Comparison of ENCODE assay signal across 22 cellular contexts in the genomic region with DNA sequence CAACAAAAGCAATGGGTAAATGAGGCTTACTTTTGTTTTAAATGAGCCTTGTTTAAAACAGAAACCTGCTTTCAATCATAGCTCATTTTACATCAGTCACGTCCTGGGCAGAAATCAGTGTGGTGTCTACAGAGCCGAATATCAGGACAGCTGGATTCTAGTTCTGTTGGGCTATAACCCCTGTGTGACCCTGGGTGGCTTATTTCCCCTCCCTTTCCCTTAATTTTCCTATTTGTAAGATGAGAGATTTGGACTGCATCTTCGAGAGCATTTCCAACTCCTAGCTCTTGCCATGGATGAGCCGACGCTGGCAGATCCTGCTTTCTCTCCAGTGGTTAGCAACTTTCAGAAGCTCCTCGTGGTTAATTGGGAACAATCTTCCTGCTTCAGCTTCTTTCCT.
DNase-seq lines count a peak whose midpoint lies in the region; ATAC-seq and TF ChIP-seq lines count a peak whose summit lies in the region.
"Had no signal": no experiment of that assay in that cellular context is flagged by ENCODE, and none has a peak within 500 bp of the region (broad histone marks: within the 10 kb centered on the region; RNA-seq: fewer than 3 reads in every experiment).

No MANE protein-coding gene starts in this region.

- ATAC-seq in DND-41 (ENCODE audit: insufficient read depth, low read depth) (no peak), HG03108 (IDR thresholded peaks at IDR 0.05; ENCODE audit: unreplicated experiment) (no peak), GM18520 (IDR thresholded peaks at IDR 0.05; ENCODE audit: unreplicated experiment) (no peak)
- ATAC-seq: K562 had no signal

- H3K4me3 ChIP-seq in DND-41 (ENCODE audit: low read depth in 1 of 2, low read length in 2 of 2), result no peak overlapping the region
- no peak overlapping the region for H3K4me3 ChIP-seq in suprapubic skin
- H3K4me3 ChIP-seq: K562, MG63, SJSA1 had no signal

- H3K4me2 ChIP-seq in DND-41 (ENCODE audit: insufficient read depth, low read length), result no peak overlapping the region
- no peak overlapping the region for H3K4me2 ChIP-seq in H9 (ENCODE audit: insufficient read depth, insufficient read length, low read length)

- no peak for DNase-seq in DND-41
- no peak for DNase-seq in H9
- DNase-seq in fibroblast of peridontal ligament (ENCODE audit: extremely low read depth), result peak; percentile 73
- DNase-seq in suprapubic skin (ENCODE audit: low spot score in 2 of 2), result no peak
- no peak for DNase-seq in DMS153 (lab: John Stamatoyannopoulos, UW)
- DNase-seq: BE2C; CD8-positive, alpha-beta memory T cell; DMS 273 treated with DMSO at 0.1 percent for 48 hours; Kasumi-1; NCI-H1105 treated with DMSO at 0.1 percent for 48 hours; NCI-H146; NCI-H1930; NCI-H2107; NCI-H446; NCI-H524 treated with DMSO at 0.1 percent for 48 hours; NCI-H774 had no signal

- H3K4me3 Mint-ChIP-seq in H9, result no peak overlapping the region
- H3K4me3 Mint-ChIP-seq: CD14-positive monocyte; CD8-positive, alpha-beta memory T cell had no signal

- no peak overlapping the region for H3K23ac ChIP-seq in H9 (ENCODE audit: insufficient read length, low read depth, low read length)

- peaks cover 14% of the 10 kb centered on the region in 2 experiments for H3K4me1 Mint-ChIP-seq in H9
- H3K4me1 Mint-ChIP-seq: CD8-positive, alpha-beta memory T cell had no signal

- H3K23me2 ChIP-seq in H9 (ENCODE audit: insufficient read length, low read depth, low read length, poor library complexity, severe bottlenecking), result no peaks in the 10 kb centered on the region

- H2AK5ac ChIP-seq in H9 (ENCODE audit: insufficient read length, low read length), result no peak overlapping the region

- H3T11ph ChIP-seq in H9 (ENCODE audit: low read length), result no peak overlapping the region

- H3K36me3 Mint-ChIP-seq in H9 (ENCODE audit: insufficient read depth in 1 of 3, low read depth in 3 of 3), result peaks cover 0 to 1% (median 0%) of the 10 kb centered on the region in 3 experiments; a peak in 1 of 7 replicates

- no peak overlapping the region for H3K14ac ChIP-seq in H9 (ENCODE audit: insufficient read depth, low read length)

- no peak overlapping the region for H3K18ac ChIP-seq in H9 (ENCODE audit: insufficient read length, low read depth, low read length)

- H3K9me3 Mint-ChIP-seq in H9, result peaks cover 0 to 2% of the 10 kb centered on the region in 2 experiments; a peak in 1 of 5 replicates

- H2BK15ac ChIP-seq in H9 (ENCODE audit: low read depth, low read length), result no peak overlapping the region

- no peak overlapping the region for H3K9ac ChIP-seq in DND-41 (ENCODE audit: low read depth, low read length)
- no peak overlapping the region for H3K9ac ChIP-seq in H9 (ENCODE audit: extremely low read depth, insufficient read length, low read length)

- no peak overlapping the region for H4K91ac ChIP-seq in H9 (ENCODE audit: insufficient read length, low read depth, low read length)

- H3K27me3 ChIP-seq in DND-41 (ENCODE audit: insufficient read depth, low read length, poor library complexity) (no peaks in the 10 kb centered on the region), H9 (ENCODE audit: insufficient read depth, low read length) (no peaks in the 10 kb centered on the region; the same call in 1 of the 2 replicates), suprapubic skin (no peaks in the 10 kb centered on the region)
- H3K27me3 ChIP-seq: BE2C, MG63, SJSA1 had no signal

- TF ChIP-seq EP300 in suprapubic skin (IDR thresholded peaks at IDR 0.05), result no peak

- H2BK12ac ChIP-seq in H9 (ENCODE audit: insufficient read length, low read depth, low read length), result no peak overlapping the region

- H4K20me1 ChIP-seq in DND-41 (ENCODE audit: insufficient read depth, low read length) (no peaks in the 10 kb centered on the region), H9 (ENCODE audit: control insufficient read depth, insufficient read depth, insufficient read length) (no peaks in the 10 kb centered on the region)

- H2BK120ac ChIP-seq in H9 (ENCODE audit: low read depth, low read length, poor library complexity, severe bottlenecking), result no peak overlapping the region

- peak overlapping the region in 2 of 3 experiments; percentile 27 to 45; a peak in 2 of 7 replicates for H3K27ac Mint-ChIP-seq in H9
- H3K27ac Mint-ChIP-seq: CD8-positive, alpha-beta memory T cell had no signal

- H3K79me2 ChIP-seq in DND-41 (ENCODE audit: insufficient read depth, low read length) (no peaks in the 10 kb centered on the region), H9 (ENCODE audit: insufficient read depth, low read length) (no peaks in the 10 kb centered on the region)

- no CpG with 5 or more reads among the region's 6 CpGs for WGBS in H9 (ENCODE audit: extremely low coverage, insufficient read length, low lambda C conversion rate)
- 55% methylated on average over 6 of the region's 6 CpGs for WGBS in suprapubic skin

- H2BK5ac ChIP-seq in H9 (ENCODE audit: insufficient read length, low read length), result no peak overlapping the region

- no peaks in the 10 kb centered on the region for H3K4me1 ChIP-seq in DND-41 (ENCODE audit: insufficient read depth, low read length)
- H3K4me1 ChIP-seq in H9 (ENCODE audit: insufficient read depth, low read length), result peaks cover 5% of the 10 kb centered on the region; the same call in 1 of the 2 replicates
- no peaks in the 10 kb centered on the region for H3K4me1 ChIP-seq in suprapubic skin
- H3K4me1 ChIP-seq: BE2C had no signal

- H3K79me1 ChIP-seq in H9 (ENCODE audit: insufficient read depth, low read depth, low read length, poor library complexity, severe bottlenecking), result no peaks in the 10 kb centered on the region

- no peak for TF ChIP-seq POLR2A in suprapubic skin (IDR thresholded peaks at IDR 0.05)

- no peak overlapping the region for H2BK20ac ChIP-seq in H9 (ENCODE audit: low read depth, low read length, poor library complexity, severe bottlenecking)

- H3K56ac ChIP-seq in H9 (ENCODE audit: insufficient read length, low read depth, low read length), result no peak overlapping the region

- no peaks in the 10 kb centered on the region for H3K27me3 Mint-ChIP-seq in H9 (ENCODE audit: low read depth)

- TF ChIP-seq CTCF in DND-41 (IDR thresholded peaks at IDR 0.05; ENCODE audit: borderline replicate concordance, extremely low read depth, low read length, poor library complexity, severe bottlenecking), result no peak
- no peak for TF ChIP-seq CTCF in H9 (conservative IDR thresholded peaks at IDR 0.05)
- no peak for TF ChIP-seq CTCF in suprapubic skin (IDR thresholded peaks at IDR 0.05)

- H2AFZ ChIP-seq in DND-41 (ENCODE audit: low read depth, low read length), result peak overlapping the region; percentile 27
- no peak overlapping the region for H2AFZ ChIP-seq in H9 (ENCODE audit: low read length)

- no peak overlapping the region for H4K5ac ChIP-seq in H9 (ENCODE audit: insufficient read length, low read depth, low read length)

- H3K36me3 ChIP-seq in DND-41 (ENCODE audit: insufficient read depth, low read length), result no peaks in the 10 kb centered on the region
- no peaks in the 10 kb centered on the region for H3K36me3 ChIP-seq in suprapubic skin
- H3K36me3 ChIP-seq: BE2C, MG63, SJSA1 had no signal

- H3K9me3 ChIP-seq in DND-41 (ENCODE audit: insufficient read depth, low read length, severe bottlenecking) (no peaks in the 10 kb centered on the region), H9 (ENCODE audit: control insufficient read depth, low read depth, low read length) (no peaks in the 10 kb centered on the region), suprapubic skin (no peaks in the 10 kb centered on the region)
- H3K9me3 ChIP-seq: BE2C, MG63, SJSA1 had no signal

- no peak overlapping the region for H3K4ac ChIP-seq in H9 (ENCODE audit: low read depth, low read length)

- no peak overlapping the region for H4K8ac ChIP-seq in H9 (replicated peaks; ENCODE audit: insufficient read length, low read depth, low read length)

- no peak overlapping the region for H3K27ac ChIP-seq in DND-41 (ENCODE audit: low read length)
- no peak overlapping the region for H3K27ac ChIP-seq in H9 (ENCODE audit: insufficient read length, low read depth, low read length)
- H3K27ac ChIP-seq in suprapubic skin, result peak overlapping the region; percentile 15
- H3K27ac ChIP-seq: SJSA1 had no signal
